ENCODE assay signal across 8 cellular contexts in the genomic region with DNA sequence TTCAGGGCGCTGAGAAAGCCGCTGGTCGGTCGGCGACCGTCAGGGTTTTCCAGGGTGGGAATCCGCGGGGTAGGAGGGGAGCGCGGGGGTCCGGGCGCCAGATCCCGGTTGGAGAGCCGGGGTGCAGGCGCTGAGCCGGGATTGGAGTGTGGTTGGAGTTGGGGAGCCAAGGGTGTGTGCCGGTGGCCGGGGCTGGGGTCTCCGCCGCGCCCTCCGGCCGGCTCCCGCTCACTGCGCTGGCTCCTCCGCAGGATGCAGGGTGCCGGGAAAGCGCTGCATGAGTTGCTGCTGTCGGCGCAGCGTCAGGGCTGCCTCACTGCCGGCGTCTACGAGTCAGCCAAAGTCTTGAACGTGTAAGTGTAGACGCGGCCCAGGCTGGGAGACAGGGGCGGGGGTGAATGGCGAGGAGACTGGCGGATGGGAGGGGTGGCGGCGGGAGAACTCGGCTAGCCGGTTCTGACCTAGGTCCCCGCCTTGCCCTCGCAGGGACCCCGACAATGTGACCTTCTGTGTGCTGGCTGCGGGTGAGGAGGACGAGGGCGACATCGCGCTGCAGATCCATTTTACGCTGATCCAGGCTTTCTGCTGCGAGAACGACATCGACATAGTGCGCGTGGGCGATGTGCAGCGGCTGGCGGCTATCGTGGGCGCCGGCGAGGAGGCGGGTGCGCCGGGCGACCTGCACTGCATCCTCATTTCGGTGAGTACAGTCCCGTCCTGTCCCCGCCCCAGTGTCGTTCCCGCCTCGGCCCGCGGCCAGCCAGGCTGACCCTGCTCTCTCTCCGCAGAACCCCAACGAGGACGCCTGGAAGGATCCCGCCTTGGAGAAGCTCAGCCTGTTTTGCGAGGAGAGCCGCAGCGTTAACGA.
DNase-seq lines count a peak whose midpoint lies in the region; ATAC-seq and TF ChIP-seq lines count a peak whose summit lies in the region.

No MANE protein-coding gene starts in this region.

- peak overlapping the region; percentile 80 to 89 for H3K4me3 Mint-ChIP-seq in effector memory CD8-positive, alpha-beta T cell
- peak overlapping the region; percentile 86 for H3K4me3 Mint-ChIP-seq in memory B cell

- peak overlapping the region; percentile 73 to 92 for H3K27ac Mint-ChIP-seq in effector memory CD8-positive, alpha-beta T cell
- H3K27ac Mint-ChIP-seq in memory B cell, result peak overlapping the region; percentile 55

- peaks cover 36 to 52% of the 10 kb centered on the region in 2 donors for H3K27me3 Mint-ChIP-seq in effector memory CD8-positive, alpha-beta T cell
- H3K27me3 Mint-ChIP-seq in memory B cell, result peaks cover 7% of the 10 kb centered on the region

- no peaks in the 10 kb centered on the region for H3K79me2 ChIP-seq in Loucy (ENCODE audit: insufficient read depth, low read length)

- H4K20me1 ChIP-seq in Loucy (ENCODE audit: insufficient read depth, low read length, poor library complexity, severe bottlenecking), result no peaks in the 10 kb centered on the region

- no peaks in the 10 kb centered on the region for H3F3A ChIP-seq in Loucy (ENCODE audit: low read depth)

- peaks cover 17% of the 10 kb centered on the region for H3K36me3 Mint-ChIP-seq in effector memory CD8-positive, alpha-beta T cell (ENCODE audit: insufficient read depth)
- H3K36me3 Mint-ChIP-seq in memory B cell, result no peaks in the 10 kb centered on the region

- no peaks in the 10 kb centered on the region for H3K36me3 ChIP-seq in Loucy (ENCODE audit: insufficient read depth, low read length)

- DNase-seq in activated CD8-positive, alpha-beta memory T cell treated with anti-CD3 and anti-CD28 coated beads for 48 hours (ENCODE audit: low read depth in 2 of 3, low spot score in 2 of 3), result peak in 2 of 3 experiments; percentile 27 to 37
- peak; percentile 16 to 30 (median 21) for DNase-seq in effector memory CD8-positive, alpha-beta T cell
- DNase-seq in memory B cell (ENCODE audit: low spot score in 2 of 2), result peak; percentile 16 to 55
- peak; percentile 43 to 59 (median 45) for DNase-seq in stimulated activated CD4-positive, alpha-beta T cell treated with anti-CD3 and anti-CD28 coated beads, TNF-alpha, amount 100 ng/mL, for 4 hours (ENCODE audit: low read depth in 3 of 3)
- DNase-seq in NCI-H1048 (lab: John Stamatoyannopoulos, UW), result no peak

- H3K4me3 ChIP-seq in GM08714 (ENCODE audit: low read length) (peak overlapping the region; percentile 10; the same call in 1 of the 2 replicates), Loucy (ENCODE audit: low read length, poor library complexity, severe bottlenecking) (peak overlapping the region; percentile 71)

- no peaks in the 10 kb centered on the region for H3K27me3 ChIP-seq in Loucy (ENCODE audit: insufficient read depth, low read length, poor library complexity, severe bottlenecking)

- H3K4me2 ChIP-seq in Loucy (ENCODE audit: low read depth, low read length, poor library complexity, severe bottlenecking), result peak overlapping the region; percentile 74

- 0 out of 2 replicates have a peak overlapping the region, but pooled peaks have one; percentile 78 for H2AFZ ChIP-seq in Loucy (ENCODE audit: low read length)

- H3K9me2 ChIP-seq in Loucy (replicated peaks; ENCODE audit: low read depth, low read length), result no peaks in the 10 kb centered on the region

- peak; percentile 44 for ATAC-seq in effector memory CD8-positive, alpha-beta T cell (replicated peaks)
- ATAC-seq in memory B cell (ENCODE audit: low read depth), result peak; percentile 26
- no peak for ATAC-seq in GM18867 (IDR thresholded peaks at IDR 0.05; ENCODE audit: unreplicated experiment)

- H3K4me1 ChIP-seq in Loucy (ENCODE audit: insufficient read depth, low read length, poor library complexity, severe bottlenecking), result peaks cover 13% of the 10 kb centered on the region

- no peak for TF ChIP-seq CTCF in Loucy (conservative IDR thresholded peaks at IDR 0.05; ENCODE audit: low read length)

- H3K9ac ChIP-seq in Loucy (ENCODE audit: low read depth, low read length, poor library complexity, severe bottlenecking), result peak overlapping the region; percentile 59

- H3K9me3 Mint-ChIP-seq in effector memory CD8-positive, alpha-beta T cell, result no peaks in the 10 kb centered on the region
- no peaks in the 10 kb centered on the region for H3K9me3 Mint-ChIP-seq in memory B cell

- peaks cover 16 to 21% of the 10 kb centered on the region in 2 donors for H3K4me1 Mint-ChIP-seq in effector memory CD8-positive, alpha-beta T cell (ENCODE audit: low read depth in 2 of 2)
- H3K4me1 Mint-ChIP-seq in memory B cell, result peaks cover 15% of the 10 kb centered on the region

- H3K9me3 ChIP-seq in Loucy (ENCODE audit: insufficient read depth, low read depth, low read length), result no peaks in the 10 kb centered on the region
